ENCODE assay signal across 27 cellular contexts in the genomic region with DNA sequence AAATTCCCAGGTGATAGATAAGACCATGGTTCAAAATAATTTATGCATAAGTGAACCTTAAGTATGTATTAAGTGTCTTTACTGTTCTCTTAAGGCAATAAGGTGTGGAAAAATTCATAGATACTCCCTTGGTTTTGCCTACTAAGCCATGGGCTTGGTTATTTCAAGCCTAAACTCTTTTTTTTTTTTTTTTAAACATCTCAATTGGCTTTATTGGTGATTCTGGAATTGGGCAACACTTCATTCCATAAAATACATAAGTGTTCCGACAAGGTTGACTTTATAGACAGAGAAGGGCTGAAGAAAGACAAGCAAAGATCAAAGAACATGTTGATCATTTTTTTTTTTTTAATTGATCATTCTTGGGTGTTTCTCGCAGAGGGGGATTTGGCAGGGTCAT.
"Had no signal": no experiment of that assay in that cellular context is flagged by ENCODE, and none has a peak within 500 bp of the region (broad histone marks: within the 10 kb centered on the region; RNA-seq: fewer than 3 reads in every experiment).

No MANE protein-coding gene starts in this region.

- H3K27ac Mint-ChIP-seq: activated CD4-positive, alpha-beta T cell treated with anti-CD3 and anti-CD28 coated beads, Interleukin-2, amount 10 ng/mL, durations not matched to agents 24 days and 14 days; activated naive CD4-positive, alpha-beta T cell treated with anti-CD3 and anti-CD28 coated beads for 36 hours; activated T-helper 1 cell treated with anti-CD3 and anti-CD28 coated beads, Interleukin-12 subunit alpha, Interleukin-12 subunit beta, Interleukin-2, Interleukin-4 antibody, amounts not matched to agents 30 ng/mL and 10 ng/mL and 1 ng/mL, durations not matched to agents 14 hours and 24 hours and 36 hours had no signal

- H3K4me3 Mint-ChIP-seq: activated CD4-positive, alpha-beta T cell treated with anti-CD3 and anti-CD28 coated beads, Interleukin-2, amount 10 ng/mL, durations not matched to agents 24 days and 14 days; activated CD8-positive, alpha-beta T cell treated with anti-CD3 and anti-CD28 coated beads for 36 hours; activated naive CD4-positive, alpha-beta T cell treated with anti-CD3 and anti-CD28 coated beads for 36 hours; activated T-cell treated with anti-CD3 and anti-CD28 coated beads, Interleukin-2, amount 50 U/mL, for 24 hours; activated T-helper 1 cell treated with anti-CD3 and anti-CD28 coated beads, Interleukin-12 subunit alpha, Interleukin-12 subunit beta, Interleukin-2, Interleukin-4 antibody, amounts not matched to agents 30 ng/mL and 10 ng/mL and 1 ng/mL, durations not matched to agents 14 hours and 24 hours and 36 hours had no signal

- FAIRE-seq: astrocyte had no signal

- H3K9me3 Mint-ChIP-seq: activated CD4-positive, alpha-beta T cell treated with anti-CD3 and anti-CD28 coated beads, Interleukin-2, amount 10 ng/mL, durations not matched to agents 24 days and 14 days; activated naive CD4-positive, alpha-beta T cell treated with anti-CD3 and anti-CD28 coated beads for 36 hours; activated T-cell treated with anti-CD3 and anti-CD28 coated beads, Interleukin-2, amount 50 U/mL, for 24 hours; activated T-helper 1 cell treated with anti-CD3 and anti-CD28 coated beads, Interleukin-12 subunit alpha, Interleukin-12 subunit beta, Interleukin-2, Interleukin-4 antibody, amounts not matched to agents 30 ng/mL and 10 ng/mL and 1 ng/mL, durations not matched to agents 14 hours and 24 hours and 36 hours had no signal

- H3K27me3 Mint-ChIP-seq: activated CD4-positive, alpha-beta T cell treated with anti-CD3 and anti-CD28 coated beads, Interleukin-2, amount 10 ng/mL, durations not matched to agents 24 days and 14 days; activated CD8-positive, alpha-beta T cell treated with anti-CD3 and anti-CD28 coated beads for 36 hours; activated T-cell treated with anti-CD3 and anti-CD28 coated beads, Interleukin-2, amount 50 U/mL, for 24 hours had no signal

- H3K4me1 Mint-ChIP-seq: activated CD4-positive, alpha-beta T cell treated with anti-CD3 and anti-CD28 coated beads, Interleukin-2, amount 10 ng/mL, durations not matched to agents 24 days and 14 days had no signal

- DNase-seq: activated CD4-positive, alpha-beta T cell treated with anti-CD3 and anti-CD28 coated beads, Interleukin-2, amount 10 ng/mL, durations not matched to agents 24 days and 14 days; activated CD4-positive, alpha-beta T cell treated with anti-CD3 and anti-CD28 coated beads, Interleukin-2, amount 50 U/mL, for 4 hours; activated CD8-positive, alpha-beta T cell treated with anti-CD3 and anti-CD28 coated beads for 36 hours; activated gamma-delta T cell treated with Interleukin-2 at 50 U/mL for 16 hours; activated naive CD4-positive, alpha-beta T cell treated with anti-CD3 and anti-CD28 coated beads for 36 hours; activated T-cell treated with anti-CD3 and anti-CD28 coated beads, Interleukin-2, amount 50 U/mL, for 24 hours; adrenal gland; body of pancreas; Karpas-422; KBM-7; NCI-H1105; NCI-H1417 treated with DMSO at 0.1 percent for 48 hours; NCI-H187 treated with DMSO at 0.1 percent for 48 hours; NCI-H2081; NCI-H2171 treated with DMSO at 0.1 percent for 48 hours; NCI-H2227 treated with DMSO at 0.1 percent for 48 hours; NCI-H446; NCI-H510A treated with DMSO at 0.1 percent for 48 hours; NCI-H526 treated with DMSO at 0.1 percent for 48 hours; SHP77; SJCRH30; T1000; WERI-Rb-1 had no signal

- ATAC-seq: activated CD8-positive, alpha-beta T cell treated with anti-CD3 and anti-CD28 coated beads for 36 hours; activated naive CD4-positive, alpha-beta T cell treated with anti-CD3 and anti-CD28 coated beads, Interleukin-2, amount 50 U/mL, for 72 hours; body of pancreas; Panc1 had no signal
